1 cellular context compared by ENCODE assay signal in genomic region chr7:128109424-128109964, GRCh38.
A peak's percentile ranks its signal among the peaks of the same experiment; 100 is the strongest.
TF ChIP-seq lines count a peak whose summit lies in the region.

No MANE protein-coding gene starts in this region.

TF ChIP-seq in GM12878, 131 proteins besides CTCF, POLR2A, EP300 and RAD21:
- TF ChIP-seq MLLT1 (IDR thresholded peaks at IDR 0.05) = 0 out of 2 replicates have a peak, but pooled peaks have one; percentile 5
TF ChIP-seq in GM12878: peak in this region for 1; not testable (repeated sequence) for 130.
